In genomic region chrX:19270727-19271126, GRCh38 we compare ENCODE assay signal across 36 cellular contexts.
"Had no signal": no experiment of that assay in that cellular context is flagged by ENCODE, and none has a peak within 500 bp of the region (broad histone marks: within the 10 kb centered on the region; RNA-seq: fewer than 3 reads in every experiment).

No MANE protein-coding gene starts in this region.

- H3K9me3 ChIP-seq: adrenal gland, body of pancreas had no signal

- DNase-seq: activated B cell treated with CpG ODN at 0.5 μM for 24 hours; activated CD4-positive, alpha-beta memory T cell treated with anti-CD3 and anti-CD28 coated beads for 36 hours; activated CD4-positive, alpha-beta T cell treated with anti-CD3 and anti-CD28 coated beads for 4 hours; activated CD4-positive, alpha-beta T cell treated with anti-CD3 and anti-CD28 coated beads, Interleukin-2, amount 10 ng/mL, durations not matched to agents 24 days and 14 days; activated CD4-positive, alpha-beta T cell treated with anti-CD3 and anti-CD28 coated beads, Interleukin-2, amount 50 U/mL, for 1 hour; activated CD4-positive, alpha-beta T cell treated with anti-CD3 and anti-CD28 coated beads, Interleukin-2, amount 50 U/mL, for 4 hours; activated CD4-positive, CD25-positive, alpha-beta regulatory T cell treated with anti-CD3 and anti-CD28 coated beads, Interleukin-2, amount 50 U/mL, for 72 hours; activated CD8-positive, alpha-beta memory T cell treated with anti-CD3 and anti-CD28 coated beads, Interleukin-2, amount 50 U/mL, for 4 hours; activated CD8-positive, alpha-beta T cell treated with anti-CD3 and anti-CD28 coated beads for 36 hours; activated effector memory CD4-positive, alpha-beta T cell treated with anti-CD3 and anti-CD28 coated beads, Interleukin-2, amount 50 U/mL, for 16 hours; activated gamma-delta T cell treated with Interleukin-2 at 50 U/mL for 16 hours; activated naive CD4-positive, alpha-beta T cell; activated naive CD4-positive, alpha-beta T cell treated with anti-CD3 and anti-CD28 coated beads for 36 hours; activated naive CD4-positive, alpha-beta T cell treated with anti-CD3 and anti-CD28 coated beads, Interleukin-2, amount 50 U/mL, for 16 hours; activated naive CD8-positive, alpha-beta T cell treated with anti-CD3 and anti-CD28 coated beads for 36 hours; activated T-cell treated with anti-CD3 and anti-CD28 coated beads for 4 hours; activated T-cell treated with anti-CD3 and anti-CD28 coated beads, Interleukin-2, amount 50 U/mL, for 1 hour; activated T-cell treated with anti-CD3 and anti-CD28 coated beads, Interleukin-2, amount 50 U/mL, for 4 hours; activated T-cell treated with anti-CD3 and anti-CD28 coated beads, Interleukin-2, amount 50 U/mL, for 72 hours; adrenal gland; amniotic stem cell; aorta; body of pancreas; brain microvascular endothelial cell; central memory CD4-positive, alpha-beta T cell; T-helper 1 cell; T-helper 2 cell; T-helper 9 cell had no signal

- H3K4me3 ChIP-seq: adrenal gland, body of pancreas, breast epithelium had no signal

- H3K4me3 Mint-ChIP-seq: activated B cell treated with CpG ODN at 0.5 μM for 24 hours; activated CD4-positive, alpha-beta memory T cell treated with anti-CD3 and anti-CD28 coated beads for 36 hours; activated CD4-positive, alpha-beta T cell treated with anti-CD3 and anti-CD28 coated beads, Interleukin-2, amount 10 ng/mL, durations not matched to agents 24 days and 14 days; activated CD8-positive, alpha-beta T cell treated with anti-CD3 and anti-CD28 coated beads for 36 hours; activated naive CD4-positive, alpha-beta T cell treated with anti-CD3 and anti-CD28 coated beads for 36 hours; activated naive CD8-positive, alpha-beta T cell treated with anti-CD3 and anti-CD28 coated beads for 36 hours; activated T-cell treated with anti-CD3 and anti-CD28 coated beads, Interleukin-2, amount 50 U/mL, for 4 hours; activated T-cell treated with anti-CD3 and anti-CD28 coated beads, Interleukin-2, amount 50 U/mL, for 72 hours; activated T-helper 1 cell treated with anti-CD3 and anti-CD28 coated beads, Interleukin-12 subunit alpha, Interleukin-12 subunit beta, Interleukin-2, Interleukin-4 antibody, amounts not matched to agents 30 ng/mL and 10 ng/mL and 1 ng/mL, durations not matched to agents 14 hours and 24 hours and 36 hours; activated T-helper 17 cell treated with anti-CD3 and anti-CD28 coated beads, Interleukin-2, amount 50 U/mL, for 72 hours; T-helper 1 cell treated with Interleukin-12 subunit alpha and Interleukin-12 subunit beta and Interleukin-4 antibody, amounts not matched to agents 30 μg/mL and 1 μg/mL, for 36 hours; T-helper 2 cell treated with Interferon-gamma antibody and Interleukin-4, amounts not matched to agents 5 μg/mL and 100 μg/mL, for 36 hours had no signal

- ATAC-seq: activated CD8-positive, alpha-beta T cell treated with anti-CD3 and anti-CD28 coated beads for 36 hours; activated naive CD4-positive, alpha-beta T cell treated with anti-CD3 and anti-CD28 coated beads, Interleukin-2, amount 50 U/mL, for 72 hours; activated T-cell treated with anti-CD3 and anti-CD28 coated beads, Interleukin-2, amount 50 U/mL, for 4 hours; activated T-cell treated with anti-CD3 and anti-CD28 coated beads, Interleukin-2, amount 50 U/mL, for 72 hours; activated T-helper 17 cell treated with anti-CD3 and anti-CD28 coated beads, Interleukin-2, amount 50 U/mL, for 72 hours; body of pancreas had no signal

- H3K4me1 Mint-ChIP-seq: activated B cell treated with CpG ODN at 0.5 μM for 24 hours; activated CD4-positive, alpha-beta T cell treated with anti-CD3 and anti-CD28 coated beads, Interleukin-2, amount 10 ng/mL, durations not matched to agents 24 days and 14 days; activated naive CD8-positive, alpha-beta T cell treated with anti-CD3 and anti-CD28 coated beads for 36 hours; activated T-helper 17 cell treated with anti-CD3 and anti-CD28 coated beads, Interleukin-2, amount 50 U/mL, for 72 hours had no signal

- H3K27ac ChIP-seq: adrenal gland, body of pancreas, brain microvascular endothelial cell, breast epithelium, VCaP had no signal

- FAIRE-seq: TTC549 had no signal

- H3K27me3 ChIP-seq: body of pancreas, brain microvascular endothelial cell had no signal

- H3K27me3 Mint-ChIP-seq: activated B cell treated with CpG ODN at 0.5 μM for 24 hours; activated CD4-positive, alpha-beta T cell treated with anti-CD3 and anti-CD28 coated beads, Interleukin-2, amount 10 ng/mL, durations not matched to agents 24 days and 14 days; activated CD8-positive, alpha-beta T cell treated with anti-CD3 and anti-CD28 coated beads for 36 hours; activated T-helper 17 cell treated with anti-CD3 and anti-CD28 coated beads, Interleukin-2, amount 50 U/mL, for 72 hours had no signal

- H3K27ac Mint-ChIP-seq: activated B cell treated with CpG ODN at 0.5 μM for 24 hours; activated CD4-positive, alpha-beta memory T cell treated with anti-CD3 and anti-CD28 coated beads for 36 hours; activated CD4-positive, alpha-beta T cell treated with anti-CD3 and anti-CD28 coated beads, Interleukin-2, amount 10 ng/mL, durations not matched to agents 24 days and 14 days; activated CD8-positive, alpha-beta T cell treated with anti-CD3 and anti-CD28 coated beads for 36 hours; activated naive CD4-positive, alpha-beta T cell treated with anti-CD3 and anti-CD28 coated beads for 36 hours; activated naive CD4-positive, alpha-beta T cell treated with anti-CD3 and anti-CD28 coated beads, Interleukin-2, amount 50 U/mL, for 72 hours; activated naive CD8-positive, alpha-beta T cell treated with anti-CD3 and anti-CD28 coated beads for 36 hours; activated T-cell treated with anti-CD3 and anti-CD28 coated beads, Interleukin-2, amount 50 U/mL, for 72 hours; activated T-helper 1 cell treated with anti-CD3 and anti-CD28 coated beads, Interleukin-12 subunit alpha, Interleukin-12 subunit beta, Interleukin-2, Interleukin-4 antibody, amounts not matched to agents 30 ng/mL and 10 ng/mL and 1 ng/mL, durations not matched to agents 14 hours and 24 hours and 36 hours; activated T-helper 17 cell treated with anti-CD3 and anti-CD28 coated beads, Interleukin-2, amount 50 U/mL, for 72 hours; T-helper 1 cell treated with Interleukin-12 subunit alpha and Interleukin-12 subunit beta and Interleukin-4 antibody, amounts not matched to agents 30 μg/mL and 1 μg/mL, for 36 hours; T-helper 2 cell treated with Interferon-gamma antibody and Interleukin-4, amounts not matched to agents 5 μg/mL and 100 μg/mL, for 36 hours had no signal

- H3K36me3 ChIP-seq: adrenal gland, brain microvascular endothelial cell, breast epithelium had no signal

- H3K9me3 Mint-ChIP-seq: activated B cell treated with CpG ODN at 0.5 μM for 24 hours; activated CD4-positive, alpha-beta memory T cell treated with anti-CD3 and anti-CD28 coated beads for 36 hours; activated CD4-positive, alpha-beta T cell treated with anti-CD3 and anti-CD28 coated beads, Interleukin-2, amount 10 ng/mL, durations not matched to agents 24 days and 14 days; activated CD8-positive, alpha-beta T cell treated with anti-CD3 and anti-CD28 coated beads for 36 hours; activated naive CD4-positive, alpha-beta T cell treated with anti-CD3 and anti-CD28 coated beads for 36 hours; activated naive CD4-positive, alpha-beta T cell treated with anti-CD3 and anti-CD28 coated beads, Interleukin-2, amount 50 U/mL, for 72 hours; activated naive CD8-positive, alpha-beta T cell treated with anti-CD3 and anti-CD28 coated beads for 36 hours; activated T-cell treated with anti-CD3 and anti-CD28 coated beads, Interleukin-2, amount 50 U/mL, for 4 hours; activated T-cell treated with anti-CD3 and anti-CD28 coated beads, Interleukin-2, amount 50 U/mL, for 72 hours; activated T-helper 1 cell treated with anti-CD3 and anti-CD28 coated beads, Interleukin-12 subunit alpha, Interleukin-12 subunit beta, Interleukin-2, Interleukin-4 antibody, amounts not matched to agents 30 ng/mL and 10 ng/mL and 1 ng/mL, durations not matched to agents 14 hours and 24 hours and 36 hours; activated T-helper 17 cell treated with anti-CD3 and anti-CD28 coated beads, Interleukin-2, amount 50 U/mL, for 72 hours; T-helper 1 cell treated with Interleukin-12 subunit alpha and Interleukin-12 subunit beta and Interleukin-4 antibody, amounts not matched to agents 30 μg/mL and 1 μg/mL, for 36 hours; T-helper 2 cell treated with Interferon-gamma antibody and Interleukin-4, amounts not matched to agents 5 μg/mL and 100 μg/mL, for 36 hours had no signal

- H3K4me1 ChIP-seq: adrenal gland, body of pancreas, breast epithelium had no signal
